8 cellular contexts compared by ENCODE assay signal in genomic region chrX:20442597-20442996, GRCh38.
DNase-seq lines count a peak whose midpoint lies in the region; ATAC-seq, FAIRE-seq and TF ChIP-seq lines count a peak whose summit lies in the region.

No MANE protein-coding gene starts in this region.

- H3K27ac ChIP-seq in mammary epithelial cell (ENCODE audit: insufficient read depth, low read depth, low read length): no peak overlapping the region
- no peak overlapping the region for H3K27ac ChIP-seq in kidney (ENCODE audit: low read depth in 2 of 2, low read length in 2 of 2)

- CTCF ChIA-PET in mammary epithelial cell (lab: Charles Lee; ENCODE audit: low non-redundant PET): no interaction called here

- no peaks in the 10 kb centered on the region for H4K20me1 ChIP-seq in mammary epithelial cell (ENCODE audit: insufficient read depth, low read length)

- H3K36me3 ChIP-seq in mammary epithelial cell (ENCODE audit: insufficient read depth, low read length) (no peaks in the 10 kb centered on the region), kidney (ENCODE audit: control insufficient read depth in 1 of 2, insufficient read depth in 2 of 2, low read length in 2 of 2) (no peaks in the 10 kb centered on the region)

- H3K4me1 ChIP-seq in mammary epithelial cell (ENCODE audit: insufficient read depth, low read length) (no peaks in the 10 kb centered on the region), kidney (ENCODE audit: control insufficient read depth in 1 of 2, insufficient read depth in 1 of 2, low read depth in 1 of 2, low read length in 2 of 2) (no peaks in the 10 kb centered on the region)

- DNase-seq in GM12865 (ENCODE audit: low read depth): peak; percentile 92
- DNase-seq in NCI-H2196 treated with DMSO at 0.1 percent for 48 hours (lab: John Stamatoyannopoulos, UW; ENCODE audit: unreplicated experiment): peak; percentile 13
- DNase-seq in mammary epithelial cell: peak; percentile 46
- peak; percentile 83 for DNase-seq in kidney
- DNase-seq in stimulated activated CD4-positive, alpha-beta T cell treated with anti-CD3 and anti-CD28 coated beads, Interleukin-1b, Interleukin-23, amount 100 ng/mL, for 48 hours: peak; percentile 82

- TF ChIP-seq CTCF in GM12865 (IDR thresholded peaks at IDR 0.05; ENCODE audit: insufficient read depth, low read depth, low read length, missing control alignments): peak; percentile 58
- TF ChIP-seq CTCF in WI38 (IDR thresholded peaks at IDR 0.05; ENCODE audit: low read depth, low read length): peak; percentile 43; the same call in 1 of the 2 replicates
- peak; percentile 47 to 77 for TF ChIP-seq CTCF in mammary epithelial cell (conservative IDR thresholded peaks at IDR 0.05 in 1 of 2, IDR thresholded peaks at IDR 0.05 in 1 of 2; ENCODE audit: extremely low read depth in 1 of 2, insufficient read depth in 1 of 2, low read depth in 1 of 2, low read length in 2 of 2)
- peak; percentile 61 for TF ChIP-seq CTCF in kidney (IDR thresholded peaks at IDR 0.05; ENCODE audit: borderline replicate concordance, extremely low read depth, insufficient read depth)

- in situ Hi-C loops in mammary epithelial cell (cut with MboI; ENCODE audit: low sequenced_read_pairs in 2 of 2): loop anchor here in 1 of 2 donors (10.0 kb wide), 1 partner anchor 188 kb away; no protein-coding TSS in a partner anchor

- H3K4me2 ChIP-seq in mammary epithelial cell (ENCODE audit: insufficient read depth, low read depth, low read length): no peak overlapping the region

- no peaks in the 10 kb centered on the region for H3K79me2 ChIP-seq in mammary epithelial cell (ENCODE audit: insufficient read depth, low read length)

- FAIRE-seq in kidney (lab: Jason Lieb, UNC): peak; percentile 82

- BruUV-seq in mammary epithelial cell (replicated peaks; lab: Mats Ljungman, UMichigan): no TSS peak

- H3K9me3 ChIP-seq in mammary epithelial cell (replicated peaks; ENCODE audit: insufficient read depth, low read length): no peaks in the 10 kb centered on the region
- no peaks in the 10 kb centered on the region for H3K9me3 ChIP-seq in kidney (ENCODE audit: control insufficient read depth in 1 of 2, low read length in 2 of 2)

- H3K27me3 ChIP-seq in mammary epithelial cell (ENCODE audit: insufficient read depth, low read length): no peaks in the 10 kb centered on the region

- H3K4me3 ChIP-seq in GM12865 (ENCODE audit: low read depth, low read length) (no peak overlapping the region), WI38 (ENCODE audit: low read depth, low read length) (no peak overlapping the region), mammary epithelial cell (replicated peaks in 1 of 3; ENCODE audit: insufficient read depth in 1 of 3, low read depth in 2 of 3, low read length in 3 of 3) (no peak overlapping the region), kidney (ENCODE audit: low read length in 2 of 2) (no peak overlapping the region)

- H2AFZ ChIP-seq in mammary epithelial cell (ENCODE audit: low read depth, low read length): no peak overlapping the region

- 40% methylated on average over 3 of the region's 3 CpGs for WGBS in mammary epithelial cell (ENCODE audit: low coverage, missing lambda C conversion rate)

- ATAC-seq in HG03025 (IDR thresholded peaks at IDR 0.05; ENCODE audit: low FRiP score, unreplicated experiment): peak; percentile 61
- ATAC-seq in HG03045 (IDR thresholded peaks at IDR 0.05; ENCODE audit: unreplicated experiment): no peak

- intact Hi-C loops in mammary epithelial cell (cut with micrococcal nuclease): loop anchor here (1.0 to 5.0 kb wide), 3 partner anchors 189 to 540 kb away; partner anchors contain the start of gene EIF1AX
- intact Hi-C loops in kidney (cut with DNase I): no loop called here

- dilution Hi-C loops in mammary epithelial cell (cut with HindIII; ENCODE audit: low sequenced_read_pairs): no loop called here

- no peak overlapping the region for H3K9ac ChIP-seq in mammary epithelial cell (ENCODE audit: insufficient read depth, low read length)
- no peak overlapping the region for H3K9ac ChIP-seq in kidney (ENCODE audit: low read length in 2 of 2)

Comparison
In these comparisons a context has a peak if more than half of its experiments do, and no peak if none do; other contexts are left out.
1. DNase-seq: peak in every context shown above with its lines; median percentile 92 in GM12865; 83 in kidney; 82 in stimulated activated CD4-positive, alpha-beta T cell treated with anti-CD3 and anti-CD28 coated beads, Interleukin-1b, Interleukin-23, amount 100 ng/mL, for 48 hours; 46 in mammary epithelial cell; 13 in NCI-H2196 treated with DMSO at 0.1 percent for 48 hours.